In genomic region chr1:53737648-53738204, GRCh38 we compare ENCODE assay signal across 1 cellular context.
TF ChIP-seq lines count a peak whose summit lies in the region.

No MANE protein-coding gene starts in this region.

TF ChIP-seq in H1, 55 proteins besides CTCF, POLR2A, EP300 and RAD21 (continued from another document):
- TF ChIP-seq HDAC2 (IDR thresholded peaks at IDR 0.05; ENCODE audit: borderline replicate concordance in 1 of 2, low read depth in 2 of 2, low read length in 2 of 2) (0 out of 4 replicates have a peak, but pooled peaks of 1 of the 2 experiments have one; percentile 3), RBBP5 (IDR thresholded peaks at IDR 0.05; ENCODE audit: borderline replicate concordance, low read depth, low read length) (no peak), TEAD4 (IDR thresholded peaks at IDR 0.05; ENCODE audit: low read depth, low read length) (no peak; the same call in 1 of the 2 replicates), MAFK (IDR thresholded peaks at IDR 0.05; ENCODE audit: low read depth, low read length) (no peak), TBP (IDR thresholded peaks at IDR 0.05; ENCODE audit: low read depth, low read length) (no peak), RNF2 (IDR thresholded peaks at IDR 0.05; ENCODE audit: borderline replicate concordance, low read depth, low read length, missing control alignments, poor library complexity, severe bottlenecking) (peak; percentile 38), JUN (IDR thresholded peaks at IDR 0.05; ENCODE audit: low read depth, low read length) (no peak), CBX5 (IDR thresholded peaks at IDR 0.05; ENCODE audit: low read depth, low read length) (no peak), JUND (IDR thresholded peaks at IDR 0.05; ENCODE audit: low read length) (no peak), SUZ12 (IDR thresholded peaks at IDR 0.05; ENCODE audit: low read length) (no peak; the same call in 1 of the 2 replicates), SIX5 (IDR thresholded peaks at IDR 0.05; ENCODE audit: low read depth, low read length) (no peak), SP2 (IDR thresholded peaks at IDR 0.05; ENCODE audit: low read length) (no peak), SP4 (IDR thresholded peaks at IDR 0.05; ENCODE audit: low read length) (no peak), SIRT6 (IDR thresholded peaks at IDR 0.05; ENCODE audit: low read length) (no peak), USF2 (IDR thresholded peaks at IDR 0.05; ENCODE audit: low read length) (no peak), EGR1 (IDR thresholded peaks at IDR 0.05; ENCODE audit: borderline replicate concordance, low read depth, low read length) (no peak), RXRA (IDR thresholded peaks at IDR 0.05; ENCODE audit: insufficient read depth, low read depth, low read length) (no peak), TAF1 (IDR thresholded peaks at IDR 0.05; ENCODE audit: low read depth, low read length) (no peak), RFX5 (IDR thresholded peaks at IDR 0.05; ENCODE audit: borderline replicate concordance, low read depth, low read length) (no peak), MAX (IDR thresholded peaks at IDR 0.05) (peak; percentile 88), CTBP2 (IDR thresholded peaks at IDR 0.05; ENCODE audit: borderline replicate concordance, insufficient read depth, insufficient read length, low read length) (peak; percentile 39), BCL11A (IDR thresholded peaks at IDR 0.05; ENCODE audit: low read depth in 2 of 2, low read length in 2 of 2) (no peak), KDM1A (IDR thresholded peaks at IDR 0.05; ENCODE audit: borderline replicate concordance, low read length) (no peak), POLR2AphosphoS5 (IDR thresholded peaks at IDR 0.05; ENCODE audit: low read depth, low read length) (no peak), CREB1 (IDR thresholded peaks at IDR 0.05) (no peak), CHD1 (IDR thresholded peaks at IDR 0.05; ENCODE audit: low read depth, low read length) (no peak), SP1 (IDR thresholded peaks at IDR 0.05; ENCODE audit: low read depth, low read length) (no peak)
- TF ChIP-seq, protein P1, sequence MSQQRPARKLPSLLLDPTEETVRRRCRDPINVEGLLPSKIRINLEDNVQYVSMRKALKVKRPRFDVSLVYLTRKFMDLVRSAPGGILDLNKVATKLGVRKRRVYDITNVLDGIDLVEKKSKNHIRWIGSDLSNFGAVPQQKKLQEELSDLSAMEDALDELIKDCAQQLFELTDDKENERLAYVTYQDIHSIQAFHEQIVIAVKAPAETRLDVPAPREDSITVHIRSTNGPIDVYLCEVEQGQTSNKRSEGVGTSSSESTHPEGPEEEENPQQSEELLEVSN (IDR thresholded peaks at IDR 0.05): peak; percentile 74
